Comparison of ENCODE assay signal across 22 cellular contexts in genomic region chr1:113197662-113198330, GRCh38.
"Had no signal": no experiment of that assay in that cellular context is flagged by ENCODE, and none has a peak within 500 bp of the region (broad histone marks: within the 10 kb centered on the region; RNA-seq: fewer than 3 reads in every experiment).

No MANE protein-coding gene starts in this region.

- H3K9me3 ChIP-seq: adrenal gland, neutrophil, pancreas, right lobe of liver, upper lobe of right lung had no signal

- H3K4me1 ChIP-seq: adrenal gland, pancreas, right lobe of liver, upper lobe of right lung had no signal

- DNase-seq: activated CD4-positive, alpha-beta T cell treated with anti-CD3 and anti-CD28 coated beads, Interleukin-2, amount 50 U/mL, for 1 hour; activated CD8-positive, alpha-beta memory T cell treated with anti-CD3 and anti-CD28 coated beads, Interleukin-2, amount 50 U/mL, for 4 hours; activated effector memory CD4-positive, alpha-beta T cell treated with Interleukin-2 at 50 U/mL for 16 hours; activated naive CD4-positive, alpha-beta T cell treated with anti-CD3 and anti-CD28 coated beads, Interleukin-2, amount 50 U/mL, for 16 hours; activated T-cell treated with anti-CD3 and anti-CD28 coated beads, Interleukin-2, amount 50 U/mL, for 48 hours; adrenal gland; effector CD4-positive, alpha-beta T cell; left cardiac atrium; mesenchymal stem cell; naive thymus-derived CD8-positive, alpha-beta T cell; pancreas; right lobe of liver; small intestine; stimulated activated CD4-positive, alpha-beta T cell treated with anti-CD3 and anti-CD28 coated beads, Interleukin-15, amount 100 ng/mL, for 24 hours; stimulated activated CD4-positive, alpha-beta T cell treated with anti-CD3 and anti-CD28 coated beads, Interleukin-2, amount 100 ng/mL, for 48 hours; stimulated activated naive CD8-positive, alpha-beta T cell treated with anti-CD3 and anti-CD28 coated beads, Interleukin-15, amount 100 ng/mL, for 72 hours; T-helper 1 cell; T-helper 9 cell; upper lobe of right lung had no signal

- H3K36me3 ChIP-seq: adrenal gland, neutrophil, pancreas, right lobe of liver, upper lobe of right lung had no signal

- H3K27ac ChIP-seq: adrenal gland, hepatocyte, neutrophil, pancreas, right lobe of liver, upper lobe of right lung had no signal

- ATAC-seq: activated CD4-positive, CD25-positive, alpha-beta regulatory T cell treated with anti-CD3 and anti-CD28 coated beads, Interleukin-2, amount 50 U/mL, for 24 hours; left cardiac atrium; naive thymus-derived CD8-positive, alpha-beta T cell; pancreas; right lobe of liver; stimulated activated naive CD8-positive, alpha-beta T cell treated with anti-CD3 and anti-CD28 coated beads, Interleukin-15, amount 100 ng/mL, for 72 hours; upper lobe of right lung had no signal

- H3K4me3 ChIP-seq: adrenal gland, hepatocyte, pancreas, right lobe of liver, upper lobe of right lung had no signal

- H3K27me3 ChIP-seq: adrenal gland, hepatocyte, neutrophil, pancreas, right lobe of liver, upper lobe of right lung had no signal
